Comparison of ENCODE assay signal across 9 cellular contexts in genomic region chr6:52960211-52960610, GRCh38. TPM values are rescaled to one million over a fixed set of nuclear protein-coding genes. Genes with fewer than 3 reads are reported as not detected.
"Had no signal": no experiment of that assay in that cellular context is flagged by ENCODE, and none has a peak within 500 bp of the region (broad histone marks: within the 10 kb centered on the region; RNA-seq: fewer than 3 reads in every experiment).

No MANE protein-coding gene starts in this region.

RNA-seq across cellular contexts. Expression of gene GSTA4, which starts 34.9 kb away (rescaled TPM):
- total RNA-seq: HT1080 had no signal

RNA-seq across cellular contexts. Expression of gene GSTA3, which starts 50.7 kb away (rescaled TPM):
- total RNA-seq: HT1080, K562, LHCN-M2, MCF 10A, PC-9, Peyer's patch, Right ventricle myocardium inferior, RPMI7951, SJCRH30 had no signal
